ENCODE assay signal across 1 cellular context in the genomic region with DNA sequence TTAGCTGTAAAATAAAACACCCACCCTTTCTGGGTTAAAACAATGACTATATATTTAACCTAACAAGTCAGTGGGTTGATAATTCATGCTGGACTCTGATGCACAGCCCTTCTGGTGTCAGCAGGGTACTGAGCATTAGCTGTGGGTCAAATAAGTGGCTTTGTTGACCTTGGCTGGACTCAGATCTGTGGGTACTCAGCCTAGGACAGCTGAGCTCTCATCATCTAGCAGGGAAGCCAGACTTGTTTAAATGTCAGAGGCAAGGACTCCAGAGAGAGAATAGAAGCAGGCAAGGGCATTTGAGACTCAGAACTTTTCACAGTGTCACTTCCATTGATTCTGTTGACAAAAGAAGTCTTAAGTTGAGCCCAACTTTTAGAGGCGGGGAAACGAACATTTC.
TF ChIP-seq lines count a peak whose summit lies in the region.

No MANE protein-coding gene starts in this region.

TF ChIP-seq in GM23338, 12 proteins besides CTCF, POLR2A, EP300 and RAD21 (continued from another document):
- TF ChIP-seq, protein P1, sequence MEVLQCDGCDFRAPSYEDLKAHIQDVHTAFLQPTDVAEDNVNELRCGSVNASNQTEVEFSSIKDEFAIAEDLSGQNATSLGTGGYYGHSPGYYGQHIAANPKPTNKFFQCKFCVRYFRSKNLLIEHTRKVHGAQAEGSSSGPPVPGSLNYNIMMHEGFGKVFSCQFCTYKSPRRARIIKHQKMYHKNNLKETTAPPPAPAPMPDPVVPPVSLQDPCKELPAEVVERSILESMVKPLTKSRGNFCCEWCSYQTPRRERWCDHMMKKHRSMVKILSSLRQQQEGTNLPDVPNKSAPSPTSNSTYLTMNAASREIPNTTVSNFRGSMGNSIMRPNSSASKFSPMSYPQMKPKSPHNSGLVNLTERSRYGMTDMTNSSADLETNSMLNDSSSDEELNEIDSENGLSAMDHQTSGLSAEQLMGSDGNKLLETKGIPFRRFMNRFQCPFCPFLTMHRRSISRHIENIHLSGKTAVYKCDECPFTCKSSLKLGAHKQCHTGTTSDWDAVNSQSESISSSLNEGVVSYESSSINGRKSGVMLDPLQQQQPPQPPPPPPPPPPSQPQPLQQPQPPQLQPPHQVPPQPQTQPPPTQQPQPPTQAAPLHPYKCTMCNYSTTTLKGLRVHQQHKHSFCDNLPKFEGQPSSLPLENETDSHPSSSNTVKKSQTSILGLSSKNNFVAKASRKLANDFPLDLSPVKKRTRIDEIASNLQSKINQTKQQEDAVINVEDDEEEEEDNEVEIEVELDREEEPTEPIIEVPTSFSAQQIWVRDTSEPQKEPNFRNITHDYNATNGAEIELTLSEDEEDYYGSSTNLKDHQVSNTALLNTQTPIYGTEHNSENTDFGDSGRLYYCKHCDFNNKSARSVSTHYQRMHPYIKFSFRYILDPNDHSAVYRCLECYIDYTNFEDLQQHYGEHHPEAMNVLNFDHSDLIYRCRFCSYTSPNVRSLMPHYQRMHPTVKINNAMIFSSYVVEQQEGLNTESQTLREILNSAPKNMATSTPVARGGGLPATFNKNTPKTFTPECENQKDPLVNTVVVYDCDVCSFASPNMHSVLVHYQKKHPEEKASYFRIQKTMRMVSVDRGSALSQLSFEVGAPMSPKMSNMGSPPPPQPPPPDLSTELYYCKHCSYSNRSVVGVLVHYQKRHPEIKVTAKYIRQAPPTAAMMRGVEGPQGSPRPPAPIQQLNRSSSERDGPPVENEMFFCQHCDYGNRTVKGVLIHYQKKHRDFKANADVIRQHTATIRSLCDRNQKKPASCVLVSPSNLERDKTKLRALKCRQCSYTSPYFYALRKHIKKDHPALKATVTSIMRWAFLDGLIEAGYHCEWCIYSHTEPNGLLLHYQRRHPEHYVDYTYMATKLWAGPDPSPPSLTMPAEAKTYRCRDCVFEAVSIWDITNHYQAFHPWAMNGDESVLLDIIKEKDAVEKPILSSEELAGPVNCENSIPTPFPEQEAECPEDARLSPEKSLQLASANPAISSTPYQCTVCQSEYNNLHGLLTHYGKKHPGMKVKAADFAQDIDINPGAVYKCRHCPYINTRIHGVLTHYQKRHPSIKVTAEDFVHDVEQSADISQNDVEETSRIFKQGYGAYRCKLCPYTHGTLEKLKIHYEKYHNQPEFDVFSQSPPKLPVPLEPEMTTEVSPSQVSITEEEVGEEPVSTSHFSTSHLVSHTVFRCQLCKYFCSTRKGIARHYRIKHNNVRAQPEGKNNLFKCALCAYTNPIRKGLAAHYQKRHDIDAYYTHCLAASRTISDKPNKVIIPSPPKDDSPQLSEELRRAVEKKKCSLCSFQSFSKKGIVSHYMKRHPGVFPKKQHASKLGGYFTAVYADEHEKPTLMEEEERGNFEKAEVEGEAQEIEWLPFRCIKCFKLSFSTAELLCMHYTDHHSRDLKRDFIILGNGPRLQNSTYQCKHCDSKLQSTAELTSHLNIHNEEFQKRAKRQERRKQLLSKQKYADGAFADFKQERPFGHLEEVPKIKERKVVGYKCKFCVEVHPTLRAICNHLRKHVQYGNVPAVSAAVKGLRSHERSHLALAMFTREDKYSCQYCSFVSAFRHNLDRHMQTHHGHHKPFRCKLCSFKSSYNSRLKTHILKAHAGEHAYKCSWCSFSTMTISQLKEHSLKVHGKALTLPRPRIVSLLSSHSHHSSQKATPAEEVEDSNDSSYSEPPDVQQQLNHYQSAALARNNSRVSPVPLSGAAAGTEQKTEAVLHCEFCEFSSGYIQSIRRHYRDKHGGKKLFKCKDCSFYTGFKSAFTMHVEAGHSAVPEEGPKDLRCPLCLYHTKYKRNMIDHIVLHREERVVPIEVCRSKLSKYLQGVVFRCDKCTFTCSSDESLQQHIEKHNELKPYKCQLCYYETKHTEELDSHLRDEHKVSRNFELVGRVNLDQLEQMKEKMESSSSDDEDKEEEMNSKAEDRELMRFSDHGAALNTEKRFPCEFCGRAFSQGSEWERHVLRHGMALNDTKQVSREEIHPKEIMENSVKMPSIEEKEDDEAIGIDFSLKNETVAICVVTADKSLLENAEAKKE (CRISPR knock-in tag; IDR thresholded peaks at IDR 0.05): no peak
- TF ChIP-seq ZNF331 (CRISPR knock-in tag; IDR thresholded peaks at IDR 0.05; ENCODE audit: low read depth) (no peak), EZH2 (IDR thresholded peaks at IDR 0.05; ENCODE audit: low read depth, unreplicated experiment) (no peak), JUNB (IDR thresholded peaks at IDR 0.05; ENCODE audit: unreplicated experiment) (no peak), EZH2phosphoT487 (IDR thresholded peaks at IDR 0.05; ENCODE audit: unreplicated experiment) (no peak)
- TF ChIP-seq, protein P2, sequence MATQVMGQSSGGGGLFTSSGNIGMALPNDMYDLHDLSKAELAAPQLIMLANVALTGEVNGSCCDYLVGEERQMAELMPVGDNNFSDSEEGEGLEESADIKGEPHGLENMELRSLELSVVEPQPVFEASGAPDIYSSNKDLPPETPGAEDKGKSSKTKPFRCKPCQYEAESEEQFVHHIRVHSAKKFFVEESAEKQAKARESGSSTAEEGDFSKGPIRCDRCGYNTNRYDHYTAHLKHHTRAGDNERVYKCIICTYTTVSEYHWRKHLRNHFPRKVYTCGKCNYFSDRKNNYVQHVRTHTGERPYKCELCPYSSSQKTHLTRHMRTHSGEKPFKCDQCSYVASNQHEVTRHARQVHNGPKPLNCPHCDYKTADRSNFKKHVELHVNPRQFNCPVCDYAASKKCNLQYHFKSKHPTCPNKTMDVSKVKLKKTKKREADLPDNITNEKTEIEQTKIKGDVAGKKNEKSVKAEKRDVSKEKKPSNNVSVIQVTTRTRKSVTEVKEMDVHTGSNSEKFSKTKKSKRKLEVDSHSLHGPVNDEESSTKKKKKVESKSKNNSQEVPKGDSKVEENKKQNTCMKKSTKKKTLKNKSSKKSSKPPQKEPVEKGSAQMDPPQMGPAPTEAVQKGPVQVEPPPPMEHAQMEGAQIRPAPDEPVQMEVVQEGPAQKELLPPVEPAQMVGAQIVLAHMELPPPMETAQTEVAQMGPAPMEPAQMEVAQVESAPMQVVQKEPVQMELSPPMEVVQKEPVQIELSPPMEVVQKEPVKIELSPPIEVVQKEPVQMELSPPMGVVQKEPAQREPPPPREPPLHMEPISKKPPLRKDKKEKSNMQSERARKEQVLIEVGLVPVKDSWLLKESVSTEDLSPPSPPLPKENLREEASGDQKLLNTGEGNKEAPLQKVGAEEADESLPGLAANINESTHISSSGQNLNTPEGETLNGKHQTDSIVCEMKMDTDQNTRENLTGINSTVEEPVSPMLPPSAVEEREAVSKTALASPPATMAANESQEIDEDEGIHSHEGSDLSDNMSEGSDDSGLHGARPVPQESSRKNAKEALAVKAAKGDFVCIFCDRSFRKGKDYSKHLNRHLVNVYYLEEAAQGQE (IDR thresholded peaks at IDR 0.05; ENCODE audit: unreplicated experiment): no peak
TF ChIP-seq in GM23338: peak in this region for 0.
